Comparison of ENCODE assay signal across 8 cellular contexts in the genomic region with DNA sequence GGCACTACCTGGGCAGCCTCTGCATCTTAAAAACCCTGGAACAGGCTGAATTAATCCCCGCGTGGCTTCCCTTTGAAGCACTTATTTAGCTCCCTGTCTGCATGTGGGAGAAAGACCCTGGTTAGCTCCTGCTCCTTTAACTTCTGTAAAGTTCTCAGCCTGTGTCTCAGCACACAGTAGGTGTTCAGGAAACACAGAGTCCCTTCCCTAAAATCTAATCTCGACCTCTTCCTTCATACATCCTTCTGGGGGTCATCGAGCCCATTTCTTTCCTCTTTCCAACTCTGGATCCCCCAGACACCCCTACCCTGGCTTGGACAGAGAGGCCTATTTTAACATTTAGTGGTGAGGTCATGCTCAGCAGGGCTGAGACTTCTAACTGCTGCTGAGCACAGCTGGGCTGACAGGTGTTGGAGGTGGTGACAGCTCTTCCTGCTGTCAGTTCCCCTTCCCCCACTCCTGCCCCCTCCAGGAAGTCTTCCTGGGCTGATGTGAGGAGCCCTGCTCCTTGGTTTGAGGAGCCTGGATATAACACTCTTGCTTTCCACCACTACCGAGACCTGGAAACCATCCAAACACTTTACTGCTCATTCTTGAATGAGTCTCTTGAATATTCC. TPM values are rescaled to one million over a fixed set of nuclear protein-coding genes. Genes with fewer than 3 reads are reported as not detected.
DNase-seq lines count a peak whose midpoint lies in the region; ATAC-seq lines count a peak whose summit lies in the region.

No MANE protein-coding gene starts in this region.

- H3K4me3 Mint-ChIP-seq in activated CD8-positive, alpha-beta memory T cell treated with anti-CD3 and anti-CD28 coated beads, Interleukin-2, amount 10 ng/mL, durations not matched to agents 7 days and 5 days: peak overlapping the region; percentile 71
- peak overlapping the region; percentile 7 for H3K4me3 Mint-ChIP-seq in activated naive CD8-positive, alpha-beta T cell treated with anti-CD3 and anti-CD28 coated beads, Interleukin-2, amount 50 U/mL, for 24 hours
- peak overlapping the region; percentile 35 for H3K4me3 Mint-ChIP-seq in stimulated activated naive CD8-positive, alpha-beta T cell treated with anti-CD3 and anti-CD28 coated beads, Interleukin-15, Interleukin-2, amounts not matched to agents 100 ng/mL and 50 ng/mL, for 24 hours

- H3K36me3 Mint-ChIP-seq in activated CD8-positive, alpha-beta memory T cell treated with anti-CD3 and anti-CD28 coated beads, Interleukin-2, amount 10 ng/mL, durations not matched to agents 7 days and 5 days: peaks cover 58% of the 10 kb centered on the region
- H3K36me3 Mint-ChIP-seq in activated naive CD8-positive, alpha-beta T cell treated with anti-CD3 and anti-CD28 coated beads, Interleukin-2, amount 50 U/mL, for 24 hours (ENCODE audit: low read depth): peaks cover 26% of the 10 kb centered on the region
- peaks cover 21% of the 10 kb centered on the region for H3K36me3 Mint-ChIP-seq in stimulated activated naive CD8-positive, alpha-beta T cell treated with anti-CD3 and anti-CD28 coated beads, Interleukin-15, Interleukin-2, amounts not matched to agents 100 ng/mL and 50 ng/mL, for 24 hours (ENCODE audit: low read depth)

- peaks cover 69% of the 10 kb centered on the region for H3K4me1 Mint-ChIP-seq in activated CD8-positive, alpha-beta memory T cell treated with anti-CD3 and anti-CD28 coated beads, Interleukin-2, amount 10 ng/mL, durations not matched to agents 7 days and 5 days
- H3K4me1 Mint-ChIP-seq in activated naive CD8-positive, alpha-beta T cell treated with anti-CD3 and anti-CD28 coated beads, Interleukin-2, amount 50 U/mL, for 24 hours: peaks cover 67% of the 10 kb centered on the region
- peaks cover 81% of the 10 kb centered on the region for H3K4me1 Mint-ChIP-seq in stimulated activated naive CD8-positive, alpha-beta T cell treated with anti-CD3 and anti-CD28 coated beads, Interleukin-15, Interleukin-2, amounts not matched to agents 100 ng/mL and 50 ng/mL, for 24 hours (ENCODE audit: low read depth)

- no peaks in the 10 kb centered on the region for H3K27me3 Mint-ChIP-seq in activated CD8-positive, alpha-beta memory T cell treated with anti-CD3 and anti-CD28 coated beads, Interleukin-2, amount 10 ng/mL, durations not matched to agents 7 days and 5 days
- H3K27me3 Mint-ChIP-seq in activated naive CD8-positive, alpha-beta T cell treated with anti-CD3 and anti-CD28 coated beads, Interleukin-2, amount 50 U/mL, for 24 hours: no peaks in the 10 kb centered on the region
- H3K27me3 Mint-ChIP-seq in stimulated activated naive CD8-positive, alpha-beta T cell treated with anti-CD3 and anti-CD28 coated beads, Interleukin-15, Interleukin-2, amounts not matched to agents 100 ng/mL and 50 ng/mL, for 24 hours: no peaks in the 10 kb centered on the region

- H3K9me3 Mint-ChIP-seq in activated CD8-positive, alpha-beta memory T cell treated with anti-CD3 and anti-CD28 coated beads, Interleukin-2, amount 10 ng/mL, durations not matched to agents 7 days and 5 days (ENCODE audit: low read depth): no peaks in the 10 kb centered on the region
- no peaks in the 10 kb centered on the region for H3K9me3 Mint-ChIP-seq in activated naive CD8-positive, alpha-beta T cell treated with anti-CD3 and anti-CD28 coated beads, Interleukin-2, amount 50 U/mL, for 24 hours
- H3K9me3 Mint-ChIP-seq in stimulated activated naive CD8-positive, alpha-beta T cell treated with anti-CD3 and anti-CD28 coated beads, Interleukin-15, Interleukin-2, amounts not matched to agents 100 ng/mL and 50 ng/mL, for 24 hours: no peaks in the 10 kb centered on the region

- H3K27ac Mint-ChIP-seq in activated CD8-positive, alpha-beta memory T cell treated with anti-CD3 and anti-CD28 coated beads, Interleukin-2, amount 10 ng/mL, durations not matched to agents 7 days and 5 days: peak overlapping the region; percentile 85
- peak overlapping the region; percentile 14 for H3K27ac Mint-ChIP-seq in activated naive CD8-positive, alpha-beta T cell treated with anti-CD3 and anti-CD28 coated beads, Interleukin-2, amount 50 U/mL, for 24 hours
- H3K27ac Mint-ChIP-seq in stimulated activated naive CD8-positive, alpha-beta T cell treated with anti-CD3 and anti-CD28 coated beads, Interleukin-15, Interleukin-2, amounts not matched to agents 100 ng/mL and 50 ng/mL, for 24 hours: peak overlapping the region; percentile 38

- DNase-seq in activated CD8-positive, alpha-beta memory T cell treated with anti-CD3 and anti-CD28 coated beads, Interleukin-2, amount 10 ng/mL, durations not matched to agents 7 days and 5 days: peak; percentile 64
- no peak for DNase-seq in activated CD8-positive, alpha-beta memory T cell treated with anti-CD3 and anti-CD28 coated beads for 24 hours
- DNase-seq in MV-4-11 (lab: John Stamatoyannopoulos, UW) (peak; percentile 21), foreskin melanocyte (no peak), hippocampal formation (lab: John Stamatoyannopoulos, UW) (no peak)
- no peak for DNase-seq in activated naive CD8-positive, alpha-beta T cell treated with anti-CD3 and anti-CD28 coated beads, Interleukin-2, amount 50 U/mL, for 24 hours
- DNase-seq in activated CD4-positive, CD25-positive, alpha-beta regulatory T cell treated with anti-CD3 and anti-CD28 coated beads, Interleukin-2, amount 50 U/mL, for 72 hours: no peak

- CTCF ChIA-PET in activated CD8-positive, alpha-beta memory T cell treated with anti-CD3 and anti-CD28 coated beads, Interleukin-2, amount 10 ng/mL, durations not matched to agents 7 days and 5 days (lab: Charles Lee): interaction anchor here (0.6 to 21.2 kb wide), 13 partner anchors 8 to 112 kb away, joined by 3 to 308 read pairs (median 6); a partner anchor contains a TSS

- no peak for ATAC-seq in activated CD8-positive, alpha-beta memory T cell treated with anti-CD3 and anti-CD28 coated beads, Interleukin-2, amount 10 ng/mL, durations not matched to agents 7 days and 5 days
- ATAC-seq in activated naive CD8-positive, alpha-beta T cell treated with anti-CD3 and anti-CD28 coated beads, Interleukin-2, amount 50 U/mL, for 24 hours: no peak

RNA-seq across cellular contexts. Expression of a gene that starts 5.4 kb away (rescaled TPM):
- total RNA-seq in activated CD8-positive, alpha-beta memory T cell treated with anti-CD3 and anti-CD28 coated beads, Interleukin-2, amount 10 ng/mL, durations not matched to agents 7 days and 5 days: 100 to 1,000 TPM in 1 of 2 experiments, 10 to 100 TPM in 1; 77.4 to 103 TPM

RNA-seq across cellular contexts. Expression of a gene that starts 33.6 kb away (rescaled TPM):
- total RNA-seq in activated CD8-positive, alpha-beta memory T cell treated with anti-CD3 and anti-CD28 coated beads, Interleukin-2, amount 10 ng/mL, durations not matched to agents 7 days and 5 days: 10 to 100 TPM; 14.4 to 34.2 TPM

RNA-seq across cellular contexts. Expression of a gene that starts 41.7 kb away (rescaled TPM):
- total RNA-seq in activated CD8-positive, alpha-beta memory T cell treated with anti-CD3 and anti-CD28 coated beads, Interleukin-2, amount 10 ng/mL, durations not matched to agents 7 days and 5 days: under 1 TPM in 1 of 2 experiments, not detected in 1; 0.35 TPM

Comparison
In these comparisons a context has a peak if more than half of its experiments do, and no peak if none do; other contexts are left out.
1. DNase-seq: peak in activated CD8-positive, alpha-beta memory T cell treated with anti-CD3 and anti-CD28 coated beads, Interleukin-2, amount 10 ng/mL, durations not matched to agents 7 days and 5 days (single experiment) and MV-4-11 (single experiment); none in activated CD8-positive, alpha-beta memory T cell treated with anti-CD3 and anti-CD28 coated beads for 24 hours (single experiment), activated naive CD8-positive, alpha-beta T cell treated with anti-CD3 and anti-CD28 coated beads, Interleukin-2, amount 50 U/mL, for 24 hours (single experiment), foreskin melanocyte (single experiment), hippocampal formation (0 of 2) and activated CD4-positive, CD25-positive, alpha-beta regulatory T cell treated with anti-CD3 and anti-CD28 coated beads, Interleukin-2, amount 50 U/mL, for 72 hours (single experiment).
2. H3K27ac Mint-ChIP-seq: peak in every context shown above with its lines; median percentile 85 in activated CD8-positive, alpha-beta memory T cell treated with anti-CD3 and anti-CD28 coated beads, Interleukin-2, amount 10 ng/mL, durations not matched to agents 7 days and 5 days; 38 in stimulated activated naive CD8-positive, alpha-beta T cell treated with anti-CD3 and anti-CD28 coated beads, Interleukin-15, Interleukin-2, amounts not matched to agents 100 ng/mL and 50 ng/mL, for 24 hours; 14 in activated naive CD8-positive, alpha-beta T cell treated with anti-CD3 and anti-CD28 coated beads, Interleukin-2, amount 50 U/mL, for 24 hours.
3. H3K4me3 Mint-ChIP-seq: peak in every context shown above with its lines; median percentile 71 in activated CD8-positive, alpha-beta memory T cell treated with anti-CD3 and anti-CD28 coated beads, Interleukin-2, amount 10 ng/mL, durations not matched to agents 7 days and 5 days; 35 in stimulated activated naive CD8-positive, alpha-beta T cell treated with anti-CD3 and anti-CD28 coated beads, Interleukin-15, Interleukin-2, amounts not matched to agents 100 ng/mL and 50 ng/mL, for 24 hours; 7 in activated naive CD8-positive, alpha-beta T cell treated with anti-CD3 and anti-CD28 coated beads, Interleukin-2, amount 50 U/mL, for 24 hours.